In the genomic region with DNA sequence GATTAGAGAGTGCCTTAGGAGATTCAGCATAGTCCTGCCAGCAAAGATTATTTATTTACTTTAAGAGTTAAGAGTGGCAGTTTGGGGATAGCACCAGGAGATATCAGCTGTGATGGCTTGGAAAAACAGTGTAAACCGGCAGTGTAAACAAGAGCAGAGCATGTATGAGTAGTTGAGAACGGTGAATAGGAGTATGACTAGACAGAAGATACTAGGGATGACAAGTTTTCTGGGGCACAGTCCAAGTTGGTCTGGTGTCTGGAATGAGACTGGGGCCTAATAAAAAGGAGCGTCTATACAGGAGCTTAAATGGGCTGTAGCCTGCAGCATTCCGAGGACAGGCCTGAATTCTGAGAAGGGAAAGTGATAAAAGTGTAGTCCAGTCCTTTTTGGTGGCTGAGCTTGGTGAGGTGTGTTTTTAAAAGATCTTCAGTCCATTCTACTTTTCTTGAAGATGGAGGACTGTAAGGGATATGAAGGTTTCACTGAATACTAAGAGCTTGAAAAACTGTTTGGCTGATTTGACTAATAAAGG, we compare ENCODE assay signal across 8 cellular contexts.
DNase-seq lines count a peak whose midpoint lies in the region; ATAC-seq, FAIRE-seq and TF ChIP-seq lines count a peak whose summit lies in the region.
"Not testable (repeated sequence)": the region's sequence is repeated elsewhere in the genome, so short reads cannot be mapped to it uniquely, and the experiment has no call there.

No MANE protein-coding gene starts in this region.

- H4K5ac ChIP-seq in mesendoderm (ENCODE audit: low read length): not testable (repeated sequence)

- DNase-seq in A549 (ENCODE audit: low read depth in 1 of 2, low spot score in 1 of 2): peak in 1 of 2 experiments; percentile 16
- not testable (repeated sequence) for DNase-seq in GM23338 (ENCODE audit: low spot score); NT2/D1 (ENCODE audit: low read depth, low spot score); MCF 10A (ENCODE audit: unreplicated experiment); left ventricle myocardium inferior; mesendoderm

- H4K8ac ChIP-seq in mesendoderm (ENCODE audit: low read depth, low read length): not testable (repeated sequence)

- not testable (repeated sequence) for H3K9me3 ChIP-seq in A549; HUES48 (ENCODE audit: control insufficient read depth, insufficient read depth, low read length); NT2/D1 (ENCODE audit: insufficient read depth, low read length); left ventricle myocardium inferior (replicated peaks)

- TF ChIP-seq EP300 in A549 (IDR thresholded peaks at IDR 0.05): not testable (repeated sequence)

- TF ChIP-seq RAD21 in A549 (conservative IDR thresholded peaks at IDR 0.05 in 1 of 2, IDR thresholded peaks at IDR 0.05 in 1 of 2): not testable (repeated sequence)

- H3K27ac ChIP-seq in A549 (0 out of 6 replicates have a peak overlapping the region, but pooled peaks have one; percentile 1 to 32), GM23338 (ENCODE audit: low read depth) (peak overlapping the region; percentile 97), HUES48 (ENCODE audit: low read depth, low read length) (peak overlapping the region; percentile 77), left ventricle myocardium inferior (replicated peaks) (peak overlapping the region; percentile 52), mesendoderm (ENCODE audit: low read depth, low read length) (peak overlapping the region; percentile 89), rectal smooth muscle tissue (ENCODE audit: low read depth, low read length) (peak overlapping the region; percentile 3)

- H3F3A ChIP-seq in GM23338 (replicated peaks; ENCODE audit: low read depth): peaks cover 46% of the 10 kb centered on the region

- H3K4me1 Mint-ChIP-seq in GM23338 (peaks cover 60% of the 10 kb centered on the region), MCF 10A (ENCODE audit: insufficient read depth, unreplicated experiment) (peaks cover 14% of the 10 kb centered on the region)

- H3K9me3 Mint-ChIP-seq in GM23338: peaks cover 10% of the 10 kb centered on the region; the same call in 2 of the 3 replicates
- not testable (repeated sequence) for H3K9me3 Mint-ChIP-seq in MCF 10A (ENCODE audit: unreplicated experiment)

- H2BK120ac ChIP-seq in mesendoderm (ENCODE audit: low read depth, low read length): not testable (repeated sequence)

- H3K4me2 ChIP-seq in A549 (peak overlapping the region; percentile 12; the same call in 2 of the 3 replicates), GM23338 (peak overlapping the region; percentile 70)
- H3K4me2 ChIP-seq in mesendoderm (ENCODE audit: low read length): not testable (repeated sequence)

- peak overlapping the region; percentile 56 for H3K56ac ChIP-seq in mesendoderm (ENCODE audit: low read length)

- H3K9ac ChIP-seq in HUES48 (ENCODE audit: low read depth, low read length) (peak overlapping the region; percentile 35), NT2/D1 (ENCODE audit: insufficient read length, low read depth) (peak overlapping the region; percentile 32), mesendoderm (ENCODE audit: low read length) (peak overlapping the region; percentile 63)
- H3K9ac ChIP-seq in rectal smooth muscle tissue (ENCODE audit: low read length): not testable (repeated sequence)

- H3K36me3 ChIP-seq in GM23338 (ENCODE audit: insufficient read depth): peaks cover 40% of the 10 kb centered on the region
- H3K36me3 ChIP-seq in HUES48 (ENCODE audit: control insufficient read depth, insufficient read depth, low read length): peaks cover 45% of the 10 kb centered on the region
- H3K36me3 ChIP-seq in NT2/D1 (ENCODE audit: insufficient read depth, insufficient read length, low read length): peaks cover 25% of the 10 kb centered on the region
- H3K36me3 ChIP-seq in left ventricle myocardium inferior; mesendoderm (ENCODE audit: control insufficient read depth, insufficient read depth, low read length); rectal smooth muscle tissue (ENCODE audit: control insufficient read depth, insufficient read depth, low read length): not testable (repeated sequence)

- not testable (repeated sequence) for H4K20me1 ChIP-seq in GM23338 (replicated peaks; ENCODE audit: insufficient read depth)

- CTCF ChIA-PET in A549 (lab: Yijun Ruan, JAX): not testable (repeated sequence)
- CTCF ChIA-PET in MCF 10A (lab: Yijun Ruan, JAX): interaction anchor here (0.7 kb wide), 1 partner anchor 28 kb away, joined by 3 read pairs; no protein-coding TSS in a partner anchor

- H3K36me3 Mint-ChIP-seq in GM23338 (ENCODE audit: low read depth): peaks cover 79% of the 10 kb centered on the region
- not testable (repeated sequence) for H3K36me3 Mint-ChIP-seq in MCF 10A (ENCODE audit: insufficient read depth, unreplicated experiment)

- POLR2A ChIA-PET in A549 (lab: Yijun Ruan, JAX); MCF 10A (lab: Yijun Ruan, JAX): not testable (repeated sequence)

- TF ChIP-seq CTCF in A549 (IDR thresholded peaks at IDR 0.05); GM23338 (conservative IDR thresholded peaks at IDR 0.05; ENCODE audit: low read depth in 2 of 2); MCF 10A (IDR thresholded peaks at IDR 0.05; ENCODE audit: unreplicated experiment); left ventricle myocardium inferior (IDR thresholded peaks at IDR 0.05; ENCODE audit: borderline replicate concordance): not testable (repeated sequence)

- H3K4ac ChIP-seq in mesendoderm (ENCODE audit: low read depth, low read length): not testable (repeated sequence)

- H3K27me3 ChIP-seq in GM23338 (ENCODE audit: insufficient read depth); HUES48 (ENCODE audit: control insufficient read depth, insufficient read depth, low read length); NT2/D1 (ENCODE audit: insufficient read depth, insufficient read length); left ventricle myocardium inferior (ENCODE audit: low read depth); mesendoderm (ENCODE audit: insufficient read depth, low read length, poor library complexity); rectal smooth muscle tissue (ENCODE audit: control insufficient read depth, insufficient read depth, low read length): not testable (repeated sequence)

- not testable (repeated sequence) for H3K4me1 ChIP-seq in A549; rectal smooth muscle tissue (ENCODE audit: control insufficient read depth, insufficient read depth, low read length)
- H3K4me1 ChIP-seq in GM23338 (ENCODE audit: insufficient read depth) (peaks cover 40% of the 10 kb centered on the region), HUES48 (ENCODE audit: control insufficient read depth, insufficient read depth, low read length) (peaks cover 36% of the 10 kb centered on the region), NT2/D1 (ENCODE audit: insufficient read depth, insufficient read length) (peaks cover 16% of the 10 kb centered on the region), left ventricle myocardium inferior (peaks cover 21% of the 10 kb centered on the region), mesendoderm (ENCODE audit: control insufficient read depth, low read depth, low read length) (peaks cover 23% of the 10 kb centered on the region)

- ATAC-seq in A549, GM23338: not testable (repeated sequence)

- BruUV-seq in MCF 10A (replicated peaks; lab: Mats Ljungman, UMichigan): not testable (repeated sequence)

- H3K23ac ChIP-seq in mesendoderm (ENCODE audit: low read length): not testable (repeated sequence)

- WGBS in A549 (ENCODE audit: missing lambda C conversion rate): 18% methylated on average over 4 of the region's 4 CpGs
- WGBS in mesendoderm (ENCODE audit: extremely low coverage, insufficient coverage, low lambda C conversion rate): no CpG with 5 or more reads among the region's 4 CpGs

- peaks cover 42% of the 10 kb centered on the region for H3K79me2 ChIP-seq in GM23338 (replicated peaks; ENCODE audit: insufficient read depth)
- H3K79me2 ChIP-seq in mesendoderm (ENCODE audit: control insufficient read depth, insufficient read depth, low read length): peaks cover 15% of the 10 kb centered on the region

- H2BK15ac ChIP-seq in mesendoderm (replicated peaks; ENCODE audit: low read depth): not testable (repeated sequence)

- intact Hi-C loops in MCF 10A (cut with micrococcal nuclease); left ventricle myocardium inferior (cut with micrococcal nuclease): not testable (repeated sequence)

- H3K79me1 ChIP-seq in mesendoderm (ENCODE audit: low read length): not testable (repeated sequence)

- TF ChIP-seq POLR2A in A549 (IDR thresholded peaks at IDR 0.05; ENCODE audit: low read length): not testable (repeated sequence)

- H3K9me2 ChIP-seq in GM23338 (ENCODE audit: insufficient read depth): not testable (repeated sequence)

- H3K18ac ChIP-seq in mesendoderm (ENCODE audit: low read length): not testable (repeated sequence)

- H3K27me3 Mint-ChIP-seq in GM23338 (ENCODE audit: insufficient read depth, low read depth, poor library complexity): peaks cover 23% of the 10 kb centered on the region
- H3K27me3 Mint-ChIP-seq in MCF 10A (ENCODE audit: insufficient read depth, unreplicated experiment): not testable (repeated sequence)

- not testable (repeated sequence) for H2AFZ ChIP-seq in GM23338

- peak overlapping the region; percentile 70 for H2BK5ac ChIP-seq in mesendoderm (ENCODE audit: low read length)

- H3K27ac Mint-ChIP-seq in GM23338 (peak overlapping the region; percentile 98), MCF 10A (ENCODE audit: low read depth, unreplicated experiment) (peak overlapping the region; percentile 19)

- not testable (repeated sequence) for H2AK5ac ChIP-seq in mesendoderm (ENCODE audit: low read length)

- H3K4me3 Mint-ChIP-seq in GM23338: peak overlapping the region; percentile 63
- H3K4me3 Mint-ChIP-seq in MCF 10A (ENCODE audit: unreplicated experiment): not testable (repeated sequence)

- H3K4me3 ChIP-seq in A549; left ventricle myocardium inferior; mesendoderm (ENCODE audit: low read length); rectal smooth muscle tissue (ENCODE audit: low read length): not testable (repeated sequence)
- H3K4me3 ChIP-seq in GM23338 (peak overlapping the region; percentile 50), HUES48 (ENCODE audit: low read depth, low read length) (peak overlapping the region; percentile 47), NT2/D1 (ENCODE audit: insufficient read length, low read depth) (peak overlapping the region; percentile 1)

- not testable (repeated sequence) for FAIRE-seq in A549 (lab: Jason Lieb, UNC)

TF ChIP-seq in A549, 52 proteins besides CTCF, POLR2A, EP300 and RAD21 (continues in another document):
- peak; percentile 29 for TF ChIP-seq MAFK (IDR thresholded peaks at IDR 0.05; ENCODE audit: partially characterized antibody)

Comparison
In these comparisons a context has a peak if more than half of its experiments do, and no peak if none do; other contexts are left out.
1. H3K27ac ChIP-seq: peak in every context shown above with its lines; median percentile 97 in GM23338; 89 in mesendoderm; 77 in HUES48; 52 in left ventricle myocardium inferior; 16 in A549; 3 in rectal smooth muscle tissue.